ENCODE assay signal across 8 cellular contexts in genomic region chr17:2041561-2042354, GRCh38.
A peak's percentile ranks its signal among the peaks of the same experiment; 100 is the strongest.
DNase-seq lines count a peak whose midpoint lies in the region; ATAC-seq lines count a peak whose summit lies in the region.

Gene OVCA2 (plus strand): TSS chr17:2042022. CDS start chr17:2042048, 26 bp downstream.

- ATAC-seq in GM18873 (IDR thresholded peaks at IDR 0.05; ENCODE audit: low FRiP score, unreplicated experiment) (peak; percentile 89), HG03139 (IDR thresholded peaks at IDR 0.05; ENCODE audit: unreplicated experiment) (peak; percentile 87)

- DNase-seq in AG08395 (ENCODE audit: low spot score) (peak; percentile 95), NCI-H345 (lab: John Stamatoyannopoulos, UW) (peak; percentile 93), islet precursor cell (peak; percentile 99)
- peak; percentile 94 to 97 (median 96) for DNase-seq in activated CD4-positive, CD25-positive, alpha-beta regulatory T cell (lab: John Stamatoyannopoulos, UW)
- DNase-seq in central memory CD4-positive, alpha-beta T cell: peak; percentile 97
- peak; percentile 97 for DNase-seq in stimulated activated CD4-positive, alpha-beta T cell treated with anti-CD3 and anti-CD28 coated beads, Interleukin-15, amount 100 ng/mL, for 1 hour (ENCODE audit: low read depth in 1 of 2, low spot score in 1 of 2)

Comparison
In these comparisons a context has a peak if more than half of its experiments do, and no peak if none do; other contexts are left out.
1. Peak in every context shown above with its lines: DNase-seq and ATAC-seq.